Comparison of ENCODE assay signal across 11 cellular contexts in the genomic region with DNA sequence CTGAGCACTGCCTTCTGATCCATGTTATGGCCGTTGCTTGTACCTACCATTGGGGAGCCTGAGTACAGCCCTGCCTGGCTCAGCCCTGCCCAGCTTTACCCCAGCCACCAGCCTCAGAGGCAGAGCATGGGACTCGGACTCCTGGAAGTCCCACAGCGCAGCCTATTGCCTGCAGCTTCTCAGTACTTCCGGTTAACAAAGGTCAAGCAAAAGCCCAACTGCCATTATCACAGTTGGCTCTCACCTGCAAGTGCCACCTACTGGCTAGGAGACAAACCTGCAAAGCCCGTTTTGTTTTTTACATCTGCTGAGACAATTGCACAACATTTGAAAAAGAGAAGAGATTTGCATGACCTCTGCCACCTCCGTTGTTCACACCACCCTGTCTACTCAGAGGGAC.
DNase-seq lines count a peak whose midpoint lies in the region; ATAC-seq, FAIRE-seq and TF ChIP-seq lines count a peak whose summit lies in the region.
"Had no signal": no experiment of that assay in that cellular context is flagged by ENCODE, and none has a peak within 500 bp of the region (broad histone marks: within the 10 kb centered on the region; RNA-seq: fewer than 3 reads in every experiment).

No MANE protein-coding gene starts in this region.

- no peak for FAIRE-seq in small intestine (lab: Jason Lieb, UNC)

- H3K9ac ChIP-seq in HUES6 (ENCODE audit: low read length): peak overlapping the region; percentile 18

- H3K9me3 ChIP-seq in HUES6 (ENCODE audit: control insufficient read depth, insufficient read depth, low read depth, low read length) (peaks cover 46% of the 10 kb centered on the region), small intestine (ENCODE audit: control insufficient read depth, low read depth) (peaks cover 2% of the 10 kb centered on the region)
- peaks cover 3% of the 10 kb centered on the region for H3K9me3 ChIP-seq in CD8-positive, alpha-beta memory T cell (ENCODE audit: low read length)

- no peak overlapping the region for H3K4me3 Mint-ChIP-seq in T-helper 2 cell treated with Interferon-gamma antibody and Interleukin-4, amounts not matched to agents 5 μg/mL and 100 μg/mL, for 36 hours
- no peak overlapping the region for H3K4me3 Mint-ChIP-seq in CD8-positive, alpha-beta memory T cell
- H3K4me3 Mint-ChIP-seq: effector memory CD8-positive, alpha-beta T cell had no signal

- peak; percentile 20 for TF ChIP-seq CTCF in brain microvascular endothelial cell (IDR thresholded peaks at IDR 0.05; ENCODE audit: low read depth, low read length, missing control alignments)
- TF ChIP-seq CTCF in omental fat pad (IDR thresholded peaks at IDR 0.05): no peak

- DNase-seq in NCI-H2171 (lab: John Stamatoyannopoulos, UW): peak; percentile 53
- no peak for DNase-seq in NCI-H2171 treated with DMSO at 0.1 percent for 48 hours (lab: John Stamatoyannopoulos, UW)
- no peak for DNase-seq in brain microvascular endothelial cell
- peak; percentile 3 for DNase-seq in small intestine
- no peak for DNase-seq in T-helper 2 cell treated with Interferon-gamma antibody and Interleukin-4, amounts not matched to agents 5 μg/mL and 100 μg/mL, for 36 hours (ENCODE audit: low spot score)
- DNase-seq in CD8-positive, alpha-beta memory T cell: no peak
- DNase-seq in omental fat pad (ENCODE audit: low spot score): no peak
- DNase-seq: effector memory CD8-positive, alpha-beta T cell; KG1; T-helper 1 cell had no signal

- no peaks in the 10 kb centered on the region for H3K36me3 Mint-ChIP-seq in T-helper 2 cell treated with Interferon-gamma antibody and Interleukin-4, amounts not matched to agents 5 μg/mL and 100 μg/mL, for 36 hours (ENCODE audit: low read depth)
- peaks cover 0 to 3% (median 0%) of the 10 kb centered on the region in 3 donors for H3K36me3 Mint-ChIP-seq in CD8-positive, alpha-beta memory T cell

- 72 to 80% (median 78%) methylated on average over 6 of the region's 6 CpGs for WGBS in small intestine, 3 donors

- H3K27me3 ChIP-seq in HUES6 (ENCODE audit: control insufficient read depth, insufficient read depth, low read length) (no peaks in the 10 kb centered on the region), brain microvascular endothelial cell (replicated peaks) (no peaks in the 10 kb centered on the region), small intestine (ENCODE audit: control insufficient read depth in 2 of 2, insufficient read depth in 2 of 2, low read length in 2 of 2) (no peaks in the 10 kb centered on the region)
- H3K27me3 ChIP-seq in CD8-positive, alpha-beta memory T cell (ENCODE audit: insufficient read depth, low read length, poor library complexity, severe bottlenecking): no peaks in the 10 kb centered on the region

- no peaks in the 10 kb centered on the region for H3K27me3 Mint-ChIP-seq in T-helper 2 cell treated with Interferon-gamma antibody and Interleukin-4, amounts not matched to agents 5 μg/mL and 100 μg/mL, for 36 hours (ENCODE audit: low read depth)
- peaks cover 0 to 2% of the 10 kb centered on the region in 2 donors for H3K27me3 Mint-ChIP-seq in CD8-positive, alpha-beta memory T cell
- H3K27me3 Mint-ChIP-seq: effector memory CD8-positive, alpha-beta T cell had no signal

- CTCF ChIA-PET in CD8-positive, alpha-beta memory T cell (lab: Charles Lee): no interaction called here

- no peaks in the 10 kb centered on the region for H3K4me1 Mint-ChIP-seq in T-helper 2 cell treated with Interferon-gamma antibody and Interleukin-4, amounts not matched to agents 5 μg/mL and 100 μg/mL, for 36 hours (ENCODE audit: low read depth)
- H3K4me1 Mint-ChIP-seq in CD8-positive, alpha-beta memory T cell: no peaks in the 10 kb centered on the region

- peaks cover 45% of the 10 kb centered on the region for H3K9me3 Mint-ChIP-seq in T-helper 2 cell treated with Interferon-gamma antibody and Interleukin-4, amounts not matched to agents 5 μg/mL and 100 μg/mL, for 36 hours
- peaks cover 8 to 42% (median 23%) of the 10 kb centered on the region in 5 donors for H3K9me3 Mint-ChIP-seq in CD8-positive, alpha-beta memory T cell

- H3K27ac Mint-ChIP-seq in T-helper 2 cell treated with Interferon-gamma antibody and Interleukin-4, amounts not matched to agents 5 μg/mL and 100 μg/mL, for 36 hours: no peak overlapping the region
- H3K27ac Mint-ChIP-seq in CD8-positive, alpha-beta memory T cell: no peak overlapping the region
- H3K27ac Mint-ChIP-seq: effector memory CD8-positive, alpha-beta T cell had no signal

- no peak overlapping the region for H3K4me3 ChIP-seq in HUES6 (ENCODE audit: low read depth, low read length)
- H3K4me3 ChIP-seq in brain microvascular endothelial cell (ENCODE audit: low read depth, low read length): no peak overlapping the region
- no peak overlapping the region for H3K4me3 ChIP-seq in small intestine (ENCODE audit: low read depth in 1 of 2, low read length in 2 of 2)
- no peak overlapping the region for H3K4me3 ChIP-seq in CD8-positive, alpha-beta memory T cell (ENCODE audit: low read length)

- no peak for ATAC-seq in omental fat pad (ENCODE audit: low FRiP score)
- ATAC-seq: effector memory CD8-positive, alpha-beta T cell had no signal

- in situ Hi-C loops in brain microvascular endothelial cell (cut with HindIII; ENCODE audit: low pct_ligation_motif_present, low sequenced_read_pairs): no loop called here

- H3K4me1 ChIP-seq in HUES6 (ENCODE audit: control insufficient read depth, insufficient read depth, low read length): 0 out of 2 replicates have a peak, but pooled peaks cover 3% of the 10 kb centered on the region
- H3K4me1 ChIP-seq in small intestine (ENCODE audit: control insufficient read depth in 2 of 2, insufficient read depth in 1 of 2, low read depth in 1 of 2, low read length in 1 of 2): no peaks in the 10 kb centered on the region
- H3K4me1 ChIP-seq in CD8-positive, alpha-beta memory T cell (ENCODE audit: insufficient read depth, low read length): no peaks in the 10 kb centered on the region

- H3K27ac ChIP-seq in HUES6 (ENCODE audit: low read depth, low read length) (no peak overlapping the region; the same call in 1 of the 2 replicates), brain microvascular endothelial cell (no peak overlapping the region), small intestine (ENCODE audit: low read depth in 1 of 2, low read length in 1 of 2) (no peak overlapping the region)
- no peak overlapping the region for H3K27ac ChIP-seq in CD8-positive, alpha-beta memory T cell (ENCODE audit: low read depth, low read length)

- H3K36me3 ChIP-seq in HUES6 (ENCODE audit: control insufficient read depth, insufficient read depth, low read length) (peaks cover 6% of the 10 kb centered on the region; the same call in 1 of the 2 replicates), brain microvascular endothelial cell (replicated peaks) (no peaks in the 10 kb centered on the region), small intestine (ENCODE audit: control insufficient read depth in 2 of 2, insufficient read depth in 2 of 2, low read length in 2 of 2) (no peaks in the 10 kb centered on the region)
- H3K36me3 ChIP-seq in CD8-positive, alpha-beta memory T cell (ENCODE audit: insufficient read depth, low read length): no peaks in the 10 kb centered on the region

- POLR2A ChIA-PET in CD8-positive, alpha-beta memory T cell (lab: Charles Lee): no interaction called here

Comparison
In these comparisons a context has a peak if more than half of its experiments do, and no peak if none do; other contexts are left out.
1. DNase-seq: peak in NCI-H2171 (single experiment) and small intestine (single experiment); none in NCI-H2171 treated with DMSO at 0.1 percent for 48 hours (single experiment), brain microvascular endothelial cell (single experiment), T-helper 2 cell treated with Interferon-gamma antibody and Interleukin-4, amounts not matched to agents 5 μg/mL and 100 μg/mL, for 36 hours (single experiment), CD8-positive, alpha-beta memory T cell (0 of 5) and omental fat pad (single experiment).